ENCODE assay signal across 12 cellular contexts in the genomic region with DNA sequence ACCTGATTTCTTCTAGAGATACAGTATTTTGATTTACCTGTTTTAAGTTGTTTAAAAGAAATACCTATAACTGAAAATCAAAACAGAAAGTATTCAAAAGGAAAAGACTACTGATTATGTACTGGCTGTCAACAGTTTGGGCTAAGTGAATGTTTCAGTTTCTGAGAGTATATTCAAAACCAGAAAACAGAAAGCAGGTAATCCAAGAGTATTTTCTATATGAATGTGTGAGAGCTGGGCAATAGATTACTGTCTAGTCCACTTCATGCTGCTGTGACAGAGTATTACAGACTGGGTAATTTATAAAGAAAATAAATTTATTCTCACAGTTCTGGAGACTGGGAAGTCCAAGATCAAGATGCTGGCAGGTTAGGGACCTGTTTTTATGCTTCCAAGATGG.
A peak's percentile ranks its signal among the peaks of the same experiment; 100 is the strongest.
DNase-seq lines count a peak whose midpoint lies in the region; ATAC-seq and TF ChIP-seq lines count a peak whose summit lies in the region.
"Had no signal": no experiment of that assay in that cellular context is flagged by ENCODE, and none has a peak within 500 bp of the region (broad histone marks: within the 10 kb centered on the region; RNA-seq: fewer than 3 reads in every experiment).

No MANE protein-coding gene starts in this region.

- H3K9me3 ChIP-seq in MM.1S (replicated peaks; ENCODE audit: insufficient read depth, low read length), result no peaks in the 10 kb centered on the region
- H3K9me3 ChIP-seq in body of pancreas, result no peaks in the 10 kb centered on the region
- no peaks in the 10 kb centered on the region for H3K9me3 ChIP-seq in PC-9 (ENCODE audit: insufficient read depth, low read depth)
- H3K9me3 ChIP-seq in SK-N-SH, result no peaks in the 10 kb centered on the region

- H4K20me1 ChIP-seq in MM.1S (ENCODE audit: insufficient read depth, low read length) (no peaks in the 10 kb centered on the region), PC-9 (ENCODE audit: insufficient read depth) (no peaks in the 10 kb centered on the region), SK-N-SH (ENCODE audit: insufficient read depth) (no peaks in the 10 kb centered on the region)

- H3K4me1 ChIP-seq in MM.1S (ENCODE audit: low read length), result peaks cover 29% of the 10 kb centered on the region
- H3K4me1 ChIP-seq in body of pancreas, result no peaks in the 10 kb centered on the region
- no peaks in the 10 kb centered on the region for H3K4me1 ChIP-seq in PC-9 (replicated peaks; ENCODE audit: insufficient read depth)
- no peaks in the 10 kb centered on the region; a peak in 1 of 4 replicates for H3K4me1 ChIP-seq in SK-N-SH (ENCODE audit: control insufficient read depth in 1 of 2, insufficient read depth in 2 of 2, low read depth in 1 of 2, low read length in 1 of 2)

- no peak overlapping the region; the same call in 1 of the 2 replicates for H3K9ac ChIP-seq in MM.1S (ENCODE audit: low read length)
- no peak overlapping the region for H3K9ac ChIP-seq in SK-N-SH

- CTCF ChIA-PET in PC-9 (lab: Charles Lee) (no interaction called here), SK-N-SH (lab: Yijun Ruan, JAX) (no interaction called here)

- 0 out of 2 replicates have a peak overlapping the region, but pooled peaks have one; percentile 30 for H2AFZ ChIP-seq in MM.1S (ENCODE audit: low read length)
- no peak overlapping the region for H2AFZ ChIP-seq in PC-9
- H2AFZ ChIP-seq in SK-N-SH (ENCODE audit: low read depth), result no peak overlapping the region

- TF ChIP-seq RAD21 in SK-N-SH (IDR thresholded peaks at IDR 0.05; ENCODE audit: low read length), result no peak

- no peak overlapping the region for H3K4me3 ChIP-seq in MM.1S (ENCODE audit: low read length)
- no peak overlapping the region for H3K4me3 ChIP-seq in body of pancreas
- H3K4me3 ChIP-seq in PC-9, result no peak overlapping the region
- H3K4me3 ChIP-seq in SK-N-SH (ENCODE audit: low read depth in 2 of 2, low read length in 1 of 2), result no peak overlapping the region

- TF ChIP-seq CTCF in MM.1S (IDR thresholded peaks at IDR 0.05; ENCODE audit: low read length), result no peak
- no peak for TF ChIP-seq CTCF in body of pancreas (IDR thresholded peaks at IDR 0.05)
- TF ChIP-seq CTCF in PC-9 (conservative IDR thresholded peaks at IDR 0.05), result no peak
- TF ChIP-seq CTCF in SK-N-SH (IDR thresholded peaks at IDR 0.05), result no peak

- H3K79me2 ChIP-seq in MM.1S (ENCODE audit: low read length), result no peaks in the 10 kb centered on the region
- no peaks in the 10 kb centered on the region for H3K79me2 ChIP-seq in PC-9 (ENCODE audit: low read depth)
- H3K79me2 ChIP-seq in SK-N-SH (ENCODE audit: insufficient read depth), result no peaks in the 10 kb centered on the region

- ATAC-seq in GM18508 (IDR thresholded peaks at IDR 0.05; ENCODE audit: insufficient read depth, unreplicated experiment), result peak; percentile 100
- ATAC-seq in GM19438 (IDR thresholded peaks at IDR 0.05; ENCODE audit: low read depth, unreplicated experiment), result peak; percentile 100
- ATAC-seq in HG02885 (IDR thresholded peaks at IDR 0.05; ENCODE audit: poor library complexity, unreplicated experiment), result peak; percentile 100
- no peak for ATAC-seq in body of pancreas

- no peak for TF ChIP-seq POLR2A in body of pancreas (IDR thresholded peaks at IDR 0.05)

- peak; percentile 64 for DNase-seq in MM.1S
- no peak for DNase-seq in body of pancreas
- no peak for DNase-seq in PC-9
- DNase-seq in SK-N-SH, result no peak
- no peak for DNase-seq in SW480 (ENCODE audit: low spot score)
- DNase-seq: COR-L47; immature natural killer cell; NK-92 treated with Interleukin-12 subunit alpha and Interleukin-12 subunit beta, amount 100 ng/mL, for 24 hours had no signal

- POLR2A ChIA-PET in PC-9 (lab: Charles Lee; ENCODE audit: unreplicated experiment) (no interaction called here), SK-N-SH (lab: Yijun Ruan, JAX) (interaction anchor here (0.6 kb wide), 1 partner anchor 9 kb away, joined by 3 read pairs; no protein-coding TSS in a partner anchor)

- intact Hi-C loops in body of pancreas (cut with DNase I) (no loop called here), PC-9 (cut with micrococcal nuclease; ENCODE audit: unreplicated experiment) (no loop called here)

- peaks cover 7% of the 10 kb centered on the region for H3F3A ChIP-seq in MM.1S (ENCODE audit: insufficient read depth, low read length)
- H3F3A ChIP-seq in PC-9 (ENCODE audit: insufficient read depth, low read depth), result no peaks in the 10 kb centered on the region
- no peaks in the 10 kb centered on the region for H3F3A ChIP-seq in SK-N-SH (replicated peaks; ENCODE audit: insufficient read depth)

- H3K27ac ChIP-seq in MM.1S (ENCODE audit: low read length), result peak overlapping the region; percentile 56; the same call in 1 of the 2 replicates
- no peak overlapping the region for H3K27ac ChIP-seq in body of pancreas
- no peak overlapping the region for H3K27ac ChIP-seq in PC-9
- H3K27ac ChIP-seq in SK-N-SH (ENCODE audit: low read depth in 2 of 2, low read length in 1 of 2), result no peak overlapping the region
- H3K27ac ChIP-seq: VCaP had no signal

- no TSS peak for BruUV-seq in PC-9 (replicated peaks; lab: Mats Ljungman, UMichigan)

- H3K36me3 ChIP-seq in MM.1S (replicated peaks; ENCODE audit: insufficient read depth, low read length), result no peaks in the 10 kb centered on the region
- no peaks in the 10 kb centered on the region for H3K36me3 ChIP-seq in body of pancreas (replicated peaks in 1 of 2; ENCODE audit: insufficient read depth in 1 of 2, low read depth in 2 of 2)
- no peaks in the 10 kb centered on the region for H3K36me3 ChIP-seq in PC-9 (ENCODE audit: low read depth)
- no peaks in the 10 kb centered on the region for H3K36me3 ChIP-seq in SK-N-SH (replicated peaks in 1 of 2; ENCODE audit: control insufficient read depth in 1 of 2, insufficient read depth in 2 of 2, low read length in 1 of 2)

- no peak for TF ChIP-seq EP300 in SK-N-SH (IDR thresholded peaks at IDR 0.05; ENCODE audit: borderline replicate concordance in 1 of 2, low read depth in 1 of 2, low read length in 1 of 2)

- no peaks in the 10 kb centered on the region for H3K9me2 ChIP-seq in MM.1S (replicated peaks; ENCODE audit: insufficient read depth, low read length)
- 0 out of 2 replicates have a peak, but pooled peaks cover 6% of the 10 kb centered on the region for H3K9me2 ChIP-seq in PC-9 (ENCODE audit: insufficient read depth)
- H3K9me2 ChIP-seq in SK-N-SH, result 0 out of 2 replicates have a peak, but pooled peaks cover 2% of the 10 kb centered on the region

- H3K27me3 ChIP-seq in MM.1S (replicated peaks; ENCODE audit: insufficient read depth, low read length), result no peaks in the 10 kb centered on the region
- H3K27me3 ChIP-seq in body of pancreas, result no peaks in the 10 kb centered on the region
- H3K27me3 ChIP-seq in PC-9 (ENCODE audit: insufficient read depth, low read depth), result no peaks in the 10 kb centered on the region
- no peaks in the 10 kb centered on the region for H3K27me3 ChIP-seq in SK-N-SH (ENCODE audit: insufficient read depth)

- H3K4me2 ChIP-seq in MM.1S (ENCODE audit: low read depth, low read length) (peak overlapping the region; percentile 48), PC-9 (no peak overlapping the region), SK-N-SH (no peak overlapping the region)

TF ChIP-seq in SK-N-SH, 30 proteins besides CTCF, POLR2A, EP300 and RAD21:
- TF ChIP-seq FOXM1 (IDR thresholded peaks at IDR 0.05; ENCODE audit: low read depth) (no peak), RFX5 (IDR thresholded peaks at IDR 0.05; ENCODE audit: low read length) (no peak), NRF1 (IDR thresholded peaks at IDR 0.05; ENCODE audit: low read depth, low read length) (no peak), SIN3A (IDR thresholded peaks at IDR 0.05; ENCODE audit: borderline replicate concordance, low read depth, low read length) (no peak), RCOR1 (IDR thresholded peaks at IDR 0.05; ENCODE audit: low read length) (no peak), NFIC (IDR thresholded peaks at IDR 0.05; ENCODE audit: borderline replicate concordance) (no peak), TEAD4 (IDR thresholded peaks at IDR 0.05; ENCODE audit: borderline replicate concordance, insufficient read depth) (no peak), MXI1 (IDR thresholded peaks at IDR 0.05; ENCODE audit: low read depth, low read length) (no peak), RXRA (IDR thresholded peaks at IDR 0.05; ENCODE audit: borderline replicate concordance, low read depth) (no peak), GATA2 (CRISPR knock-in tag; IDR thresholded peaks at IDR 0.05) (no peak)
